Comparison of ENCODE assay signal across 11 cellular contexts in the genomic region with DNA sequence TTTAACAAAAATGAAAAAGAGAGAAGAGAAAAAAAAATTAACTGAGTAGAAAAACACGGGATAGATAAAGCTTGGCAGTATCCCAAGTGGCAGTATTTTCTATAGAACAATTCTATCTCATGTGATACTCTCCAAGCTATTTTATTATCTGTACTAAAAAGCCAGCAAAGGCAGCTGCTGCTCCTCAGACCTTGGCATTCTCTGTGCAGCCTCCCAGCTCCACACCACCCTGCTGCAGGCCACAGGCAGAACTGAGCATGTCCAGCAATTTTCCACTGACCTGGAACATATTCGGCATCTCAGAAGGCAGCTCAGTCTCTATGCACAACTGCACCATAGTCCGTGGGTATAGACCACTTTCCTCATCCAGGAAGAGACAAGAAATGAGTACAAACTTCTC.
DNase-seq lines count a peak whose midpoint lies in the region; ATAC-seq and TF ChIP-seq lines count a peak whose summit lies in the region.
"Had no signal": no experiment of that assay in that cellular context is flagged by ENCODE, and none has a peak within 500 bp of the region (broad histone marks: within the 10 kb centered on the region; RNA-seq: fewer than 3 reads in every experiment).

No MANE protein-coding gene starts in this region.

- in situ Hi-C loops in transverse colon (cut with MboI; ENCODE audit: low pct_ligation_motif_present in 1 of 4, low pct_unique_long_range_greater_than_20kb in 1 of 4, low sequenced_read_pairs in 3 of 4) = no loop called here

- intact Hi-C loops in left colon (cut with DNase I, micrococcal nuclease) (no loop called here), transverse colon (cut with DNase I; ENCODE audit: low total_unique reads) (no loop called here)

- peaks cover 0 to 12% (median 0%) of the 10 kb centered on the region in 4 donors for H3K4me1 ChIP-seq in transverse colon
- H3K4me1 ChIP-seq: parathyroid adenoma, SJSA1 had no signal

- TF ChIP-seq CTCF in transverse colon (IDR thresholded peaks at IDR 0.05) = no peak

- TF ChIP-seq POLR2A in transverse colon (IDR thresholded peaks at IDR 0.05) = no peak

- no peaks in the 10 kb centered on the region for H3K4me1 Mint-ChIP-seq in T-cell

- ATAC-seq in left colon (peak; percentile 37), GM21381 (IDR thresholded peaks at IDR 0.05; ENCODE audit: unreplicated experiment) (no peak), T-cell (replicated peaks in 1 of 4) (no peak)

- no peaks in the 10 kb centered on the region for H3K27me3 Mint-ChIP-seq in T-cell

- H3K27ac ChIP-seq in transverse colon = peak overlapping the region in 3 of 4 donors; percentile 3 to 30 (median 19)
- H3K27ac ChIP-seq: parathyroid adenoma, SJSA1 had no signal

- WGBS in transverse colon (ENCODE audit: low coverage in 1 of 2), 2 donors = 14 to 46% methylated on average over 2 to 3 of the region's 3 CpGs

- TF ChIP-seq EP300 in transverse colon (IDR thresholded peaks at IDR 0.05; ENCODE audit: low read depth) = no peak

- no peak overlapping the region for H3K4me3 Mint-ChIP-seq in T-cell
- H3K4me3 Mint-ChIP-seq: HFFc6 had no signal

- CTCF ChIA-PET in T-cell (lab: Charles Lee) = no interaction called here

- H3K4me3 ChIP-seq in transverse colon = no peak overlapping the region
- H3K4me3 ChIP-seq: SJSA1 had no signal

- H3K9me3 Mint-ChIP-seq in T-cell = peaks cover 0 to 5% (median 5%) of the 10 kb centered on the region in 3 donors

- no peaks in the 10 kb centered on the region for H3K36me3 ChIP-seq in transverse colon
- H3K36me3 ChIP-seq: SJSA1 had no signal

- DNase-seq in DMS53 (lab: John Stamatoyannopoulos, UW) = peak; percentile 16
- no peak for DNase-seq in DMS53 treated with DMSO at 0.1 percent for 48 hours (lab: John Stamatoyannopoulos, UW; ENCODE audit: unreplicated experiment)
- DNase-seq in amygdala (lab: John Stamatoyannopoulos, UW) = peak in 31 of 56 donors; percentile 2 to 58 (median 13)
- DNase-seq in left colon = peak; percentile 7 to 28
- peak; percentile 10 for DNase-seq in transverse colon
- DNase-seq in T-cell = no peak
- no peak for DNase-seq in NCI-H2081 treated with DMSO at 0.1 percent for 48 hours (lab: John Stamatoyannopoulos, UW)
- DNase-seq: HFFc6 had no signal

- no peaks in the 10 kb centered on the region for H3K36me3 Mint-ChIP-seq in T-cell

- H3K27me3 ChIP-seq in transverse colon = no peaks in the 10 kb centered on the region
- H3K27me3 ChIP-seq: SJSA1 had no signal

- H3K27ac Mint-ChIP-seq in T-cell = no peak overlapping the region
- H3K27ac Mint-ChIP-seq: HFFc6 had no signal

- H3K9me3 ChIP-seq in transverse colon = no peaks in the 10 kb centered on the region
- H3K9me3 ChIP-seq: SJSA1 had no signal

- POLR2A ChIA-PET in T-cell (lab: Charles Lee) = no interaction called here

Comparison
In these comparisons a context has a peak if more than half of its experiments do, and no peak if none do; other contexts are left out.
1. DNase-seq: peak in DMS53 (single experiment), amygdala (31 of 56), left colon (2 of 2) and transverse colon (single experiment); none in DMS53 treated with DMSO at 0.1 percent for 48 hours (single experiment), T-cell (0 of 34) and NCI-H2081 treated with DMSO at 0.1 percent for 48 hours (single experiment).